Comparison of ENCODE assay signal across 8 cellular contexts in genomic region chr1:155858805-155859233, GRCh38. TPM values are rescaled to one million over a fixed set of nuclear protein-coding genes. Genes with fewer than 3 reads are reported as not detected.
DNase-seq lines count a peak whose midpoint lies in the region; ATAC-seq and TF ChIP-seq lines count a peak whose summit lies in the region.

No MANE protein-coding gene starts in this region.

- no peak for DNase-seq in lower lobe of right lung
- no peak for DNase-seq in NCI-H524 treated with DMSO at 0.1 percent for 48 hours (lab: John Stamatoyannopoulos, UW)

- H3K27me3 ChIP-seq in ACC112 (ENCODE audit: insufficient read depth, low read length): no peaks in the 10 kb centered on the region
- no peaks in the 10 kb centered on the region for H3K27me3 ChIP-seq in Loucy (ENCODE audit: insufficient read depth, low read length, poor library complexity, severe bottlenecking)
- no peaks in the 10 kb centered on the region for H3K27me3 ChIP-seq in lower lobe of right lung (ENCODE audit: low read depth)
- peaks cover 5% of the 10 kb centered on the region for H3K27me3 ChIP-seq in thymus (ENCODE audit: control insufficient read depth, insufficient read depth)

- intact Hi-C loops in lower lobe of right lung (cut with DNase I): no loop called here

- H3K79me2 ChIP-seq in ACC112 (ENCODE audit: control insufficient read depth, insufficient read depth, low read length, unreplicated experiment): peaks cover 42% of the 10 kb centered on the region
- peaks cover 35% of the 10 kb centered on the region for H3K79me2 ChIP-seq in Loucy (ENCODE audit: insufficient read depth, low read length)

- H3K27ac ChIP-seq in ACC112 (ENCODE audit: low read depth, low read length) (peak overlapping the region; percentile 79), angular gyrus (ENCODE audit: low read depth, low read length) (peak overlapping the region; percentile 91), lower lobe of right lung (peak overlapping the region; percentile 78), thymus (ENCODE audit: low read depth) (peak overlapping the region; percentile 32)

- TF ChIP-seq CTCF in Loucy (conservative IDR thresholded peaks at IDR 0.05; ENCODE audit: low read length): no peak
- no peak for TF ChIP-seq CTCF in lower lobe of right lung (IDR thresholded peaks at IDR 0.05)

- H3K36me3 ChIP-seq in ACC112 (ENCODE audit: insufficient read depth, low read length): peaks cover 5% of the 10 kb centered on the region
- peaks cover 4% of the 10 kb centered on the region; the same call in 1 of the 2 replicates for H3K36me3 ChIP-seq in Loucy (ENCODE audit: insufficient read depth, low read length)
- H3K36me3 ChIP-seq in lower lobe of right lung: peaks cover 16% of the 10 kb centered on the region
- H3K36me3 ChIP-seq in thymus (ENCODE audit: control insufficient read depth, insufficient read depth): peaks cover 8% of the 10 kb centered on the region

- H3K9ac ChIP-seq in Loucy (ENCODE audit: low read depth, low read length, poor library complexity, severe bottlenecking): peak overlapping the region; percentile 77

- no peaks in the 10 kb centered on the region; the same call in 1 of the 2 replicates for H3F3A ChIP-seq in Loucy (ENCODE audit: low read depth)

- H3K4me1 ChIP-seq in ACC112 (ENCODE audit: control insufficient read depth, insufficient read depth, low read length, unreplicated experiment): peaks cover 23% of the 10 kb centered on the region
- H3K4me1 ChIP-seq in Loucy (ENCODE audit: insufficient read depth, low read length, poor library complexity, severe bottlenecking): peaks cover 14% of the 10 kb centered on the region
- H3K4me1 ChIP-seq in lower lobe of right lung: peaks cover 45% of the 10 kb centered on the region
- H3K4me1 ChIP-seq in thymus (ENCODE audit: control insufficient read depth, insufficient read depth, low read length): peaks cover 13% of the 10 kb centered on the region

- no peaks in the 10 kb centered on the region for H3K9me2 ChIP-seq in Loucy (replicated peaks; ENCODE audit: low read depth, low read length)

- ATAC-seq in GM19395 (IDR thresholded peaks at IDR 0.05; ENCODE audit: unreplicated experiment) (peak; percentile 18), lower lobe of right lung (peak in 1 of 2 donors; percentile 1), GM18873 (IDR thresholded peaks at IDR 0.05; ENCODE audit: low FRiP score, unreplicated experiment) (no peak)

- H4K20me1 ChIP-seq in Loucy (ENCODE audit: insufficient read depth, low read length, poor library complexity, severe bottlenecking): peaks cover 4% of the 10 kb centered on the region

- H3K4me2 ChIP-seq in Loucy (ENCODE audit: low read depth, low read length, poor library complexity, severe bottlenecking): peak overlapping the region; percentile 87

- H3K4me3 ChIP-seq in ACC112 (ENCODE audit: low read depth, low read length) (peak overlapping the region; percentile 70), Loucy (ENCODE audit: low read length, poor library complexity, severe bottlenecking) (peak overlapping the region; percentile 81), lower lobe of right lung (peak overlapping the region; percentile 55), thymus (ENCODE audit: low read length) (peak overlapping the region; percentile 47)

- WGBS in thymus: 59% methylated on average over 12 of the region's 12 CpGs

- H3K9me3 ChIP-seq in Loucy (ENCODE audit: insufficient read depth, low read depth, low read length): no peaks in the 10 kb centered on the region
- no peaks in the 10 kb centered on the region for H3K9me3 ChIP-seq in lower lobe of right lung
- no peaks in the 10 kb centered on the region for H3K9me3 ChIP-seq in thymus (ENCODE audit: control insufficient read depth)

- H2AFZ ChIP-seq in ACC112 (ENCODE audit: low read length, unreplicated experiment) (peak overlapping the region; percentile 47), Loucy (ENCODE audit: low read length) (peak overlapping the region; percentile 93)

RNA-seq across cellular contexts. Expression of gene SYT11, which starts 0.5 kb away (rescaled TPM):
- 9.6 TPM for total RNA-seq in lower lobe of right lung
- polyA plus RNA-seq in thymus: 3.3 TPM

RNA-seq across cellular contexts. Expression of gene GON4L, which starts 1.8 kb away (rescaled TPM):
- 46.9 TPM for total RNA-seq in lower lobe of right lung
- polyA plus RNA-seq in thymus: 33.0 TPM

RNA-seq across cellular contexts. Expression of gene RIT1, which starts 52.3 kb away (rescaled TPM):
- total RNA-seq in lower lobe of right lung: 56.4 TPM
- polyA plus RNA-seq in thymus: 17.2 TPM

Comparison
In these comparisons a context has a peak if more than half of its experiments do, and no peak if none do; other contexts are left out.
1. H3K27ac ChIP-seq: peak in every context shown above with its lines; median percentile 91 in angular gyrus; 79 in ACC112; 78 in lower lobe of right lung; 32 in thymus.